ENCODE assay signal across 9 cellular contexts in the genomic region with DNA sequence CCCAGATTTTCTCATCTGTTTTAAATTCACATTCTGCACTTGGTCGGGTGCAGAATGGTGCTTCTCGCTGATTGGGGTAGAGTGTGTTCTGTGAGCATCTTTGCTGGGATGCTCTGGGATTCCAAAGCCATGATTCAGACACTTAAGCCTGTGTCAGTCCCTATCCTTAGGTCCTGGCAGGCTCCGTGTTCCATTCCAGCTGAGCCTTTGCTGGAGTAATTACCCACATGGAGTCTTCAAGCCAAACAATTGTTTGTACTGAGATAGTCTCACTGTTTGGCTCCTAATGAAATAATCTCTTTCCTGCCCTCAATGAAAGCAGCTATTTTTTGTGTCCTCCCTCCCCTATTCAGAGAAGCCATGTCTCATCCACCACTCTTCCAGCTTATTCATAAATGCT. TPM values are rescaled to one million over a fixed set of nuclear protein-coding genes. Genes with fewer than 3 reads are reported as not detected.
DNase-seq lines count a peak whose midpoint lies in the region; ATAC-seq, FAIRE-seq and TF ChIP-seq lines count a peak whose summit lies in the region.
"Had no signal": no experiment of that assay in that cellular context is flagged by ENCODE, and none has a peak within 500 bp of the region (broad histone marks: within the 10 kb centered on the region; RNA-seq: fewer than 3 reads in every experiment).

No MANE protein-coding gene starts in this region.

- peak overlapping the region in 3 of 11 experiments; percentile 68 to 86 (median 85); a peak in 5 of 22 replicates for H3K9ac ChIP-seq in BLaER1 treated with 17β-estradiol and CSF1 and Interleukin-3, amounts not matched to agents 10 nM and 100 nM
- H3K9ac ChIP-seq in mucosa of stomach (ENCODE audit: low read length) = peak overlapping the region; percentile 8

- H3K9me3 ChIP-seq in BLaER1 treated with 17β-estradiol and CSF1 and Interleukin-3, amounts not matched to agents 10 nM and 100 nM (replicated peaks in 1 of 11) = peaks cover 0 to 21% (median 7%) of the 10 kb centered on the region in 11 experiments; a peak in 8 of 22 replicates
- H3K9me3 ChIP-seq in mucosa of stomach (ENCODE audit: control insufficient read depth, low read length) (no peaks in the 10 kb centered on the region), heart right ventricle (no peaks in the 10 kb centered on the region)

- H3K36me3 ChIP-seq in BLaER1 treated with 17β-estradiol and CSF1 and Interleukin-3, amounts not matched to agents 10 nM and 100 nM = peaks cover 13 to 50% (median 22%) of the 10 kb centered on the region in 11 experiments
- H3K36me3 ChIP-seq in bronchial epithelial cell (ENCODE audit: control insufficient read depth, insufficient read depth, low read length) (no peaks in the 10 kb centered on the region), mucosa of stomach (ENCODE audit: control insufficient read depth, insufficient read depth, low read length) (no peaks in the 10 kb centered on the region), heart right ventricle (peaks cover 0 to 11% (median 0%) of the 10 kb centered on the region in 9 donors)

- 65 to 67% methylated on average over 3 of the region's 3 CpGs for WGBS in heart right ventricle, 2 donors

- TF ChIP-seq CTCF in bronchial epithelial cell (IDR thresholded peaks at IDR 0.05; ENCODE audit: insufficient read depth, low read length, severe bottlenecking) (no peak), heart right ventricle (IDR thresholded peaks at IDR 0.05) (no peak)

- no peaks in the 10 kb centered on the region for H3K27me3 ChIP-seq in BLaER1 treated with 17β-estradiol and CSF1 and Interleukin-3, amounts not matched to agents 10 nM and 100 nM
- H3K27me3 ChIP-seq in bronchial epithelial cell (ENCODE audit: control insufficient read depth, insufficient read depth, low read length) (no peaks in the 10 kb centered on the region), mucosa of stomach (ENCODE audit: control insufficient read depth, insufficient read depth, low read length) (no peaks in the 10 kb centered on the region), heart right ventricle (no peaks in the 10 kb centered on the region)

- peak overlapping the region; percentile 21 to 98 (median 50); a peak in 18 of 22 replicates for H3K4me2 ChIP-seq in BLaER1 treated with 17β-estradiol and CSF1 and Interleukin-3, amounts not matched to agents 10 nM and 100 nM

- H4K20me1 ChIP-seq in BLaER1 treated with 17β-estradiol and CSF1 and Interleukin-3, amounts not matched to agents 10 nM and 100 nM = no peaks in the 10 kb centered on the region

- FAIRE-seq in bronchial epithelial cell (lab: Jason Lieb, UNC) (peak; percentile 52), RCC 7860 (lab: Jason Lieb, UNC) (no peak)

- ATAC-seq in GM21825 (IDR thresholded peaks at IDR 0.05; ENCODE audit: unreplicated experiment) (no peak), heart right ventricle (no peak), GM19463 (IDR thresholded peaks at IDR 0.05; ENCODE audit: unreplicated experiment) (no peak)

- DNase-seq in M059J (ENCODE audit: low read depth) (peak; percentile 78), bronchial epithelial cell (ENCODE audit: low read depth) (peak; percentile 46), RCC 7860 (ENCODE audit: low spot score) (no peak), heart right ventricle (no peak)
- DNase-seq: activated CD4-positive, alpha-beta T cell treated with anti-CD3 and anti-CD28 coated beads for 4 hours had no signal

- H3K4me3 ChIP-seq in BLaER1 treated with 17β-estradiol and CSF1 and Interleukin-3, amounts not matched to agents 10 nM and 100 nM = peak overlapping the region in 2 of 10 experiments; percentile 5 to 6; a peak in 2 of 20 replicates
- no peak overlapping the region for H3K4me3 ChIP-seq in bronchial epithelial cell (ENCODE audit: low read depth, low read length)
- no peak overlapping the region for H3K4me3 ChIP-seq in mucosa of stomach (ENCODE audit: low read length)
- H3K4me3 ChIP-seq in heart right ventricle = no peak overlapping the region

- intact Hi-C loops in heart right ventricle (cut with DNase I) = no loop called here

- peaks cover 36 to 100% (median 90%) of the 10 kb centered on the region in 10 experiments for H3K4me1 ChIP-seq in BLaER1 treated with 17β-estradiol and CSF1 and Interleukin-3, amounts not matched to agents 10 nM and 100 nM
- H3K4me1 ChIP-seq in mucosa of stomach (ENCODE audit: control insufficient read depth, insufficient read depth, low read length) (peaks cover 77% of the 10 kb centered on the region), heart right ventricle (peaks cover 0 to 95% (median 12%) of the 10 kb centered on the region in 9 donors)

- peak overlapping the region in 8 of 11 experiments; percentile 28 to 100 (median 84); a peak in 14 of 22 replicates for H3K27ac ChIP-seq in BLaER1 treated with 17β-estradiol and CSF1 and Interleukin-3, amounts not matched to agents 10 nM and 100 nM
- H3K27ac ChIP-seq in heart right ventricle = peak overlapping the region in 1 of 10 donors; percentile 99

RNA-seq across cellular contexts. Expression of a gene that starts 18.7 kb away (rescaled TPM):
- 33.1 and 35.4 TPM in 2 replicates for total RNA-seq in M059J (2014; rRNA removed; shearing (Covaris generic))
- 4.2 and 10.8 TPM in 2 replicates for total RNA-seq in bronchial epithelial cell
- 10 to 100 TPM in 9 of 10 donors, 1 to 10 TPM in 1; 9.4 to 29.8 (median 12.2) TPM for total RNA-seq in heart right ventricle
- polyA plus RNA-seq in heart right ventricle = 10 to 100 TPM; 12.2 to 16.5 TPM

RNA-seq across cellular contexts. Expression of a gene that starts 58.1 kb away (rescaled TPM):
- total RNA-seq in M059J (2014; rRNA removed; shearing (Covaris generic)) = 2.2 and 2.5 TPM in 2 replicates
- total RNA-seq in bronchial epithelial cell = 1.6 and 2.6 TPM in 2 replicates
- 1 to 10 TPM in 6 of 10 donors, under 1 TPM in 4; 0.67 to 2.2 (median 1.2) TPM for total RNA-seq in heart right ventricle
- under 1 TPM; 0.37 to 0.58 TPM for polyA plus RNA-seq in heart right ventricle

Comparison
In these comparisons a context has a peak if more than half of its experiments do, and no peak if none do; other contexts are left out.
1. DNase-seq: peak in M059J (single experiment) and bronchial epithelial cell (single experiment); none in RCC 7860 (single experiment) and heart right ventricle (0 of 2).